ENCODE assay signal across 16 cellular contexts in genomic region chr5:178380541-178381074, GRCh38.
"Had no signal": no experiment of that assay in that cellular context is flagged by ENCODE, and none has a peak within 500 bp of the region (broad histone marks: within the 10 kb centered on the region; RNA-seq: fewer than 3 reads in every experiment).

No MANE protein-coding gene starts in this region.

- H3K27ac Mint-ChIP-seq: immature natural killer cell had no signal

- DNase-seq: foreskin keratinocyte; immature natural killer cell; left colon; left ventricle myocardium superior; mesenchymal stem cell; sigmoid colon; stimulated activated naive CD4-positive, alpha-beta T cell treated with Interleukin-2 at 50 U/mL for 16 hours; tibial artery; upper lobe of left lung; uterus had no signal

- H3K27ac ChIP-seq: foreskin keratinocyte, sigmoid colon, skin epidermis, suprapubic skin, tibial artery, upper lobe of left lung, uterus had no signal

- H3K4me1 Mint-ChIP-seq: central memory CD8-positive, alpha-beta T cell; immature natural killer cell had no signal

- H3K4me1 ChIP-seq: foreskin keratinocyte, tibial artery, uterus had no signal

- H3K9me3 ChIP-seq: sigmoid colon, suprapubic skin, tibial artery, upper lobe of left lung, uterus had no signal

- H3K4me3 ChIP-seq: lung, sigmoid colon, skin epidermis, suprapubic skin, tibial artery, upper lobe of left lung, uterus had no signal

- H3K36me3 Mint-ChIP-seq: immature natural killer cell; naive thymus-derived CD8-positive, alpha-beta T cell had no signal

- H3K27me3 ChIP-seq: foreskin keratinocyte, upper lobe of left lung, uterus had no signal

- FAIRE-seq: keratinocyte had no signal

- H3K36me3 ChIP-seq: sigmoid colon, suprapubic skin, tibial artery, upper lobe of left lung, uterus had no signal

- H3K4me3 Mint-ChIP-seq: central memory CD8-positive, alpha-beta T cell; immature natural killer cell had no signal

- ATAC-seq: foreskin keratinocyte; left colon; left ventricle myocardium superior; naive thymus-derived CD8-positive, alpha-beta T cell had no signal

- H3K9me3 Mint-ChIP-seq: central memory CD8-positive, alpha-beta T cell; immature natural killer cell; naive thymus-derived CD8-positive, alpha-beta T cell had no signal
